Comparison of ENCODE assay signal across 25 cellular contexts in genomic region chr12:128109236-128109635, GRCh38.
"Had no signal": no experiment of that assay in that cellular context is flagged by ENCODE, and none has a peak within 500 bp of the region (broad histone marks: within the 10 kb centered on the region; RNA-seq: fewer than 3 reads in every experiment).

No MANE protein-coding gene starts in this region.

- H3K4me1 ChIP-seq: colonic mucosa, esophagus muscularis mucosa, esophagus squamous epithelium, foreskin keratinocyte, gastrocnemius medialis, gastroesophageal sphincter, heart left ventricle, heart right ventricle had no signal

- H3K4me3 ChIP-seq: colonic mucosa, coronary artery, dorsolateral prefrontal cortex, esophagus muscularis mucosa, esophagus squamous epithelium, gastrocnemius medialis, gastroesophageal sphincter, heart left ventricle, heart right ventricle had no signal

- H3K9me3 ChIP-seq: colonic mucosa, esophagus muscularis mucosa, esophagus squamous epithelium, gastrocnemius medialis, gastroesophageal sphincter, heart left ventricle had no signal

- H3K27me3 Mint-ChIP-seq: dendritic cell treated with granulocyte-macrophage colony-stimulating factor and Interleukin-4, amounts not matched to agents 40 ng/mL and 50 ng/mL, for 4 days had no signal

- DNase-seq: colonic mucosa; cortex of kidney; dermis blood vessel endothelial cell; dorsolateral prefrontal cortex; effector CD4-positive, alpha-beta T cell; effector CD8-positive, alpha-beta T cell; effector memory CD4-positive, alpha-beta T cell; effector memory CD8-positive, alpha-beta T cell; erythroblast; esophagus squamous epithelium; foreskin fibroblast; foreskin keratinocyte; foreskin melanocyte; gastrocnemius medialis; glutamatergic neuron; heart left ventricle; heart right ventricle had no signal

- H3K27ac ChIP-seq: colonic mucosa, coronary artery, dorsolateral prefrontal cortex, epithelial cell of prostate, esophagus muscularis mucosa, esophagus squamous epithelium, foreskin keratinocyte, gastrocnemius medialis, gastroesophageal sphincter, heart left ventricle, heart right ventricle had no signal

- H3K27ac Mint-ChIP-seq: dendritic cell treated with granulocyte-macrophage colony-stimulating factor and Interleukin-4, amounts not matched to agents 40 ng/mL and 50 ng/mL, for 4 days; effector memory CD8-positive, alpha-beta T cell had no signal

- FAIRE-seq: colon, endothelial cell of umbilical vein, frontal cortex had no signal

- H3K36me3 ChIP-seq: colonic mucosa, esophagus muscularis mucosa, esophagus squamous epithelium, gastrocnemius medialis, gastroesophageal sphincter, heart left ventricle, heart right ventricle had no signal

- H3K4me3 Mint-ChIP-seq: dendritic cell treated with granulocyte-macrophage colony-stimulating factor and Interleukin-4, amounts not matched to agents 40 ng/mL and 50 ng/mL, for 4 days; effector memory CD8-positive, alpha-beta T cell had no signal

- H3K27me3 ChIP-seq: colonic mucosa, esophagus squamous epithelium, foreskin keratinocyte, gastrocnemius medialis had no signal
